16 cellular contexts compared by ENCODE assay signal in genomic region chr10:92508866-92509265, GRCh38.
DNase-seq lines count a peak whose midpoint lies in the region; ATAC-seq, FAIRE-seq and TF ChIP-seq lines count a peak whose summit lies in the region.
"Had no signal": no experiment of that assay in that cellular context is flagged by ENCODE, and none has a peak within 500 bp of the region (broad histone marks: within the 10 kb centered on the region; RNA-seq: fewer than 3 reads in every experiment).

No MANE protein-coding gene starts in this region.

- H3K9me3 Mint-ChIP-seq in GM23338, result no peaks in the 10 kb centered on the region
- no peaks in the 10 kb centered on the region for H3K9me3 Mint-ChIP-seq in activated T-cell treated with anti-CD3 and anti-CD28 coated beads, Interleukin-2, amount 50 U/mL, for 72 hours
- H3K9me3 Mint-ChIP-seq: CD4-positive, alpha-beta T cell had no signal

- H3K4me1 Mint-ChIP-seq in GM23338, result no peaks in the 10 kb centered on the region
- H3K4me1 Mint-ChIP-seq in activated T-cell treated with anti-CD3 and anti-CD28 coated beads, Interleukin-2, amount 50 U/mL, for 72 hours (ENCODE audit: low read depth), result no peaks in the 10 kb centered on the region

- no peak overlapping the region for H2AFZ ChIP-seq in GM23338

- H3K36me3 ChIP-seq in GM23338 (ENCODE audit: insufficient read depth) (peaks cover 17% of the 10 kb centered on the region), gastrocnemius medialis (peaks cover 0 to 54% of the 10 kb centered on the region in 2 donors), small intestine (ENCODE audit: control insufficient read depth in 2 of 2, insufficient read depth in 2 of 2, low read length in 2 of 2) (peaks cover 13% of the 10 kb centered on the region in 2 donors)

- no peaks in the 10 kb centered on the region for H3K27me3 ChIP-seq in GM23338 (ENCODE audit: insufficient read depth)
- no peaks in the 10 kb centered on the region for H3K27me3 ChIP-seq in gastrocnemius medialis
- H3K27me3 ChIP-seq in small intestine (ENCODE audit: control insufficient read depth in 2 of 2, insufficient read depth in 2 of 2, low read length in 2 of 2), result no peaks in the 10 kb centered on the region

- peaks cover 36% of the 10 kb centered on the region for H3K36me3 Mint-ChIP-seq in GM23338 (ENCODE audit: low read depth)
- peaks cover 3 to 4% of the 10 kb centered on the region in 2 donors for H3K36me3 Mint-ChIP-seq in activated T-cell treated with anti-CD3 and anti-CD28 coated beads, Interleukin-2, amount 50 U/mL, for 72 hours (ENCODE audit: insufficient read depth in 2 of 2)

- H3K9me2 ChIP-seq in GM23338 (ENCODE audit: insufficient read depth), result no peaks in the 10 kb centered on the region

- DNase-seq in GM23338 (ENCODE audit: low spot score), result no peak
- no peak for DNase-seq in RCC 7860 (ENCODE audit: low spot score)
- peak; percentile 12 for DNase-seq in fibroblast of mammary gland (ENCODE audit: low read depth)
- DNase-seq in activated T-cell treated with anti-CD3 and anti-CD28 coated beads, Interleukin-2, amount 50 U/mL, for 72 hours, result no peak
- no peak for DNase-seq in occipital lobe (lab: John Stamatoyannopoulos, UW)
- no peak for DNase-seq in gastrocnemius medialis
- no peak for DNase-seq in small intestine
- DNase-seq: AML-193; Caco-2; CD4-positive, alpha-beta T cell; DMS153; DMS79; GDM1; HCEC 1CT had no signal

- H3K9me3 ChIP-seq in gastrocnemius medialis, result no peaks in the 10 kb centered on the region
- H3K9me3 ChIP-seq in small intestine (ENCODE audit: control insufficient read depth, low read depth), result no peaks in the 10 kb centered on the region
- H3K9me3 ChIP-seq: Caco-2 had no signal

- TF ChIP-seq CTCF in GM23338 (conservative IDR thresholded peaks at IDR 0.05; ENCODE audit: low read depth in 2 of 2) (no peak), fibroblast of mammary gland (conservative IDR thresholded peaks at IDR 0.05; ENCODE audit: control insufficient read depth, insufficient read depth, low read depth, low read length) (no peak), gastrocnemius medialis (IDR thresholded peaks at IDR 0.05 in 4 of 5, conservative IDR thresholded peaks at IDR 0.05 in 1 of 5) (no peak)

- peak overlapping the region; percentile 31; the same call in 1 of the 2 replicates for H3K27ac Mint-ChIP-seq in GM23338
- H3K27ac Mint-ChIP-seq in activated T-cell treated with anti-CD3 and anti-CD28 coated beads, Interleukin-2, amount 50 U/mL, for 72 hours, result no peak overlapping the region
- H3K27ac Mint-ChIP-seq: CD4-positive, alpha-beta T cell had no signal

- H3K4me2 ChIP-seq in GM23338, result no peak overlapping the region

- H3K27ac ChIP-seq in GM23338 (ENCODE audit: low read depth) (no peak overlapping the region), gastrocnemius medialis (no peak overlapping the region), small intestine (ENCODE audit: low read depth in 1 of 2, low read length in 1 of 2) (no peak overlapping the region)
- H3K27ac ChIP-seq: C4-2B had no signal

- H3K4me1 ChIP-seq in GM23338 (ENCODE audit: insufficient read depth) (no peaks in the 10 kb centered on the region), gastrocnemius medialis (no peaks in the 10 kb centered on the region), small intestine (ENCODE audit: control insufficient read depth in 2 of 2, insufficient read depth in 1 of 2, low read depth in 1 of 2, low read length in 1 of 2) (no peaks in the 10 kb centered on the region)
- H3K4me1 ChIP-seq: Caco-2 had no signal

- no peak for ATAC-seq in GM23338
- ATAC-seq in activated T-cell treated with anti-CD3 and anti-CD28 coated beads, Interleukin-2, amount 50 U/mL, for 72 hours (replicated peaks in 1 of 2), result no peak
- no peak for ATAC-seq in gastrocnemius medialis

- no peaks in the 10 kb centered on the region for H4K20me1 ChIP-seq in GM23338 (replicated peaks; ENCODE audit: insufficient read depth)

- peak; percentile 16 for FAIRE-seq in RCC 7860 (lab: Jason Lieb, UNC)
- FAIRE-seq in small intestine (lab: Jason Lieb, UNC), result no peak
- FAIRE-seq: A204.1 had no signal

- H3K27me3 Mint-ChIP-seq in GM23338 (ENCODE audit: insufficient read depth, low read depth, poor library complexity), result no peaks in the 10 kb centered on the region
- no peaks in the 10 kb centered on the region for H3K27me3 Mint-ChIP-seq in activated T-cell treated with anti-CD3 and anti-CD28 coated beads, Interleukin-2, amount 50 U/mL, for 72 hours (ENCODE audit: low read depth)
- H3K27me3 Mint-ChIP-seq: CD4-positive, alpha-beta T cell had no signal

- H3K4me3 Mint-ChIP-seq in GM23338, result no peak overlapping the region
- H3K4me3 Mint-ChIP-seq in activated T-cell treated with anti-CD3 and anti-CD28 coated beads, Interleukin-2, amount 50 U/mL, for 72 hours, result no peak overlapping the region
- H3K4me3 Mint-ChIP-seq: CD4-positive, alpha-beta T cell had no signal

- H3K4me3 ChIP-seq in GM23338 (no peak overlapping the region), fibroblast of mammary gland (ENCODE audit: control insufficient read depth, low read depth, low read length) (no peak overlapping the region), gastrocnemius medialis (no peak overlapping the region), small intestine (ENCODE audit: low read depth in 1 of 2, low read length in 2 of 2) (no peak overlapping the region)

- no peaks in the 10 kb centered on the region for H3K79me2 ChIP-seq in GM23338 (replicated peaks; ENCODE audit: insufficient read depth)

- H3F3A ChIP-seq in GM23338 (replicated peaks; ENCODE audit: low read depth), result no peaks in the 10 kb centered on the region

- WGBS in small intestine, 3 donors, result 88 to 93% (median 93%) methylated on average over 2 of the region's 2 CpGs

- no peak for TF ChIP-seq POLR2A in gastrocnemius medialis (IDR thresholded peaks at IDR 0.05)

- intact Hi-C loops in gastrocnemius medialis (cut with DNase I; ENCODE audit: low total_unique reads), result no loop called here

- in situ Hi-C loops in gastrocnemius medialis (cut with MboI; ENCODE audit: low sequenced_read_pairs in 4 of 4), result no loop called here

TF ChIP-seq in GM23338, 12 proteins besides CTCF, POLR2A, EP300 and RAD21 (continues in another document):
- TF ChIP-seq CREB1 (CRISPR knock-in tag; IDR thresholded peaks at IDR 0.05; ENCODE audit: low read depth), result no peak
- TF ChIP-seq, protein P1, sequence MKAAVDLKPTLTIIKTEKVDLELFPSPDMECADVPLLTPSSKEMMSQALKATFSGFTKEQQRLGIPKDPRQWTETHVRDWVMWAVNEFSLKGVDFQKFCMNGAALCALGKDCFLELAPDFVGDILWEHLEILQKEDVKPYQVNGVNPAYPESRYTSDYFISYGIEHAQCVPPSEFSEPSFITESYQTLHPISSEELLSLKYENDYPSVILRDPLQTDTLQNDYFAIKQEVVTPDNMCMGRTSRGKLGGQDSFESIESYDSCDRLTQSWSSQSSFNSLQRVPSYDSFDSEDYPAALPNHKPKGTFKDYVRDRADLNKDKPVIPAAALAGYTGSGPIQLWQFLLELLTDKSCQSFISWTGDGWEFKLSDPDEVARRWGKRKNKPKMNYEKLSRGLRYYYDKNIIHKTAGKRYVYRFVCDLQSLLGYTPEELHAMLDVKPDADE (IDR thresholded peaks at IDR 0.05), result no peak
- no peak for TF ChIP-seq REST (IDR thresholded peaks at IDR 0.05; ENCODE audit: unreplicated experiment)
- no peak for TF ChIP-seq STAT1 (IDR thresholded peaks at IDR 0.05; ENCODE audit: unreplicated experiment)
- TF ChIP-seq ZNF114 (CRISPR knock-in tag; IDR thresholded peaks at IDR 0.05), result no peak
- TF ChIP-seq NANOG (IDR thresholded peaks at IDR 0.05; ENCODE audit: borderline replicate concordance), result no peak
